ENCODE assay signal across 21 cellular contexts in genomic region chr11:75800728-75801361, GRCh38. TPM values are rescaled to one million over a fixed set of nuclear protein-coding genes. Genes with fewer than 3 reads are reported as not detected.
DNase-seq lines count a peak whose midpoint lies in the region; ATAC-seq and TF ChIP-seq lines count a peak whose summit lies in the region.
"Had no signal": no experiment of that assay in that cellular context is flagged by ENCODE, and none has a peak within 500 bp of the region (broad histone marks: within the 10 kb centered on the region; RNA-seq: fewer than 3 reads in every experiment).

No MANE protein-coding gene starts in this region.

- no peaks in the 10 kb centered on the region for H3F3A ChIP-seq in neural progenitor cell (ENCODE audit: low read depth)

- ATAC-seq in HG03442 (IDR thresholded peaks at IDR 0.05; ENCODE audit: unreplicated experiment) = no peak
- ATAC-seq: activated naive CD8-positive, alpha-beta T cell treated with anti-CD3 and anti-CD28 coated beads, Interleukin-2, amount 50 U/mL, for 24 hours; GM12878 had no signal

- no peaks in the 10 kb centered on the region for H4K20me1 ChIP-seq in neural progenitor cell (ENCODE audit: low read depth)

- no peak overlapping the region for H3K4me2 ChIP-seq in neural progenitor cell

- no peaks in the 10 kb centered on the region for H3K79me2 ChIP-seq in neural progenitor cell (ENCODE audit: low read depth)

- H3K27ac ChIP-seq in angular gyrus (ENCODE audit: low read depth, low read length) (peak overlapping the region; percentile 18), neural progenitor cell (no peak overlapping the region)

- TF ChIP-seq CTCF in GM13976 (IDR thresholded peaks at IDR 0.05; ENCODE audit: borderline replicate concordance, control extremely low read depth, extremely low read depth, insufficient read depth, missing control alignments) (peak; percentile 21), neural progenitor cell (IDR thresholded peaks at IDR 0.05) (no peak)

- no peaks in the 10 kb centered on the region for H3K9me3 ChIP-seq in neural progenitor cell (ENCODE audit: low read depth)

- H3K4me1 Mint-ChIP-seq in neural progenitor cell = peaks cover 7% of the 10 kb centered on the region
- H3K4me1 Mint-ChIP-seq: activated naive CD8-positive, alpha-beta T cell treated with anti-CD3 and anti-CD28 coated beads, Interleukin-2, amount 50 U/mL, for 24 hours; nephron had no signal

- H3K9ac ChIP-seq in neural progenitor cell = no peak overlapping the region

- H3K9me3 Mint-ChIP-seq in neural progenitor cell = no peaks in the 10 kb centered on the region
- H3K9me3 Mint-ChIP-seq: activated naive CD8-positive, alpha-beta T cell treated with anti-CD3 and anti-CD28 coated beads, Interleukin-2, amount 50 U/mL, for 24 hours; mesothelial cell of epicardium; nephron had no signal

- H3K4me3 ChIP-seq in neural progenitor cell = no peak overlapping the region
- H3K4me3 ChIP-seq: GM12878 had no signal

- peaks cover 9% of the 10 kb centered on the region for H3K27me3 Mint-ChIP-seq in neural progenitor cell (ENCODE audit: insufficient read depth, low read depth)
- H3K27me3 Mint-ChIP-seq: activated naive CD8-positive, alpha-beta T cell treated with anti-CD3 and anti-CD28 coated beads, Interleukin-2, amount 50 U/mL, for 24 hours had no signal

- no peaks in the 10 kb centered on the region for H3K4me1 ChIP-seq in neural progenitor cell

- no peak overlapping the region for H2AFZ ChIP-seq in neural progenitor cell (replicated peaks)

- peak overlapping the region; percentile 69 for H3K27ac Mint-ChIP-seq in neural progenitor cell
- H3K27ac Mint-ChIP-seq: activated naive CD8-positive, alpha-beta T cell treated with anti-CD3 and anti-CD28 coated beads, Interleukin-2, amount 50 U/mL, for 24 hours; mesothelial cell of epicardium; nephron had no signal

- no peaks in the 10 kb centered on the region for H3K36me3 ChIP-seq in neural progenitor cell

- in situ Hi-C loops in GM13976 (cut with MboI; ENCODE audit: low sequenced_read_pairs, unreplicated experiment) = loop anchor here (10.0 kb wide), 2 partner anchors 64 to 354 kb away; no protein-coding TSS in a partner anchor

- no peaks in the 10 kb centered on the region for H3K36me3 Mint-ChIP-seq in neural progenitor cell
- H3K36me3 Mint-ChIP-seq: mesothelial cell of epicardium had no signal

- no peak overlapping the region for H3K4me3 Mint-ChIP-seq in neural progenitor cell
- H3K4me3 Mint-ChIP-seq: activated naive CD8-positive, alpha-beta T cell treated with anti-CD3 and anti-CD28 coated beads, Interleukin-2, amount 50 U/mL, for 24 hours; mesothelial cell of epicardium; nephron had no signal

- peak; percentile 92 for DNase-seq in COLO829 (ENCODE audit: low spot score)
- no peak for DNase-seq in GM13976 (ENCODE audit: low spot score)
- DNase-seq in neural progenitor cell (ENCODE audit: low spot score) = no peak
- DNase-seq in NOMO-1 treated with DMSO at 0.1 percent for 48 hours (lab: John Stamatoyannopoulos, UW; ENCODE audit: unreplicated experiment) = no peak
- DNase-seq in NOMO-1 treated with dmso at 0.1 percent for 144 hours (lab: John Stamatoyannopoulos, UW; ENCODE audit: unreplicated experiment) = no peak
- no peak for DNase-seq in OCI-M2 (lab: John Stamatoyannopoulos, UW; ENCODE audit: unreplicated experiment)
- DNase-seq: activated naive CD8-positive, alpha-beta T cell treated with anti-CD3 and anti-CD28 coated beads, Interleukin-2, amount 50 U/mL, for 24 hours; activated T-cell treated with anti-CD3 and anti-CD28 coated beads, Interleukin-2, amount 50 U/mL, for 48 hours; cortex of kidney; DMS 273 treated with DMSO at 0.1 percent for 48 hours; foreskin fibroblast; GDM1; KBM-7; NCI-H1105; NCI-H446 treated with DMSO at 0.1 percent for 48 hours; stimulated activated CD4-positive, alpha-beta T cell treated with anti-CD3 and anti-CD28 coated beads, Interleukin-4, amount 100 ng/mL, for 24 hours had no signal

- H3K27me3 ChIP-seq in neural progenitor cell = no peaks in the 10 kb centered on the region

RNA-seq across cellular contexts. Expression of gene UVRAG, which starts 14.2 kb away (rescaled TPM):
- total RNA-seq in neural progenitor cell (ENCODE audit: low replicate concordance) = 30.6 and 34.0 TPM in 2 replicates

RNA-seq across cellular contexts. Expression of gene DGAT2, which starts 32.3 kb away (rescaled TPM):
- total RNA-seq in neural progenitor cell (ENCODE audit: low replicate concordance) = 1.7 and 4.4 TPM in 2 replicates
